In the genomic region with DNA sequence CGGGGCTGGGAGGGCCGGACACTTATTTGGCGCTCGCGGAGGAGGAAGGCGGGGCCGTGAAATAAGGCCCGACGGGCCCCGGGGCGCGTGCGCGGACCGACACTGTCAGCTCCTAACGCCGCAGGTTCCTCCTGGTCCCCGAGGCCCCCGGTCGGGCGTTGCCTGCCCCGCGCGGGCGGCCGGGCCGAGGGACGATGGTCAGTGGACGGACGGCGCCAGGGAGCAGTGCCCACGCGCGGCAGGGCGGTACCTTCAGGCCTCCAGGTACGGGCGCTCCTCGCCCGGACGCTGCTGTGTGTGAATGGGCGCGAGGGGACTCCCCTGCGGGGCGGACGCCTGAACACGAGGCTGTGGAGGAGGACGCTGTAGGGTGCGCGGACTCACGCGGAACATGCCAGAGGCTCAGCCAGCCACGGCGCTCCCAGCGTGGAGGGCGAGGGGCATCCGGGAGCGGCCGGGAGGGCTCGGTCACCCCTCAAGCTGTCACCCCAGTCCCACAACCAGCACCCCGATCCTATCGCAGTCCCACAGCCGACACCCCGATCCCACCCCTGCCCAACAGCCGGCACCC, we compare ENCODE assay signal across 8 cellular contexts. TPM values are rescaled to one million over a fixed set of nuclear protein-coding genes. Genes with fewer than 3 reads are reported as not detected.
A peak's percentile ranks its signal among the peaks of the same experiment; 100 is the strongest.
DNase-seq lines count a peak whose midpoint lies in the region; ATAC-seq, FAIRE-seq and TF ChIP-seq lines count a peak whose summit lies in the region.

No MANE protein-coding gene starts in this region.

- 0 out of 2 replicates have a peak, but pooled peaks cover 3% of the 10 kb centered on the region for H3K4me1 ChIP-seq in ES-I3 (ENCODE audit: insufficient read depth, low read length)
- H3K4me1 ChIP-seq in foreskin keratinocyte, result peaks cover 5% of the 10 kb centered on the region
- peaks cover 15% of the 10 kb centered on the region for H3K4me1 ChIP-seq in neuron (ENCODE audit: insufficient read depth, low read length)

- peak overlapping the region; percentile 83 for H3K4me3 ChIP-seq in neuron (ENCODE audit: low read length)

- H3K9ac ChIP-seq in ES-I3 (ENCODE audit: low read depth, low read length), result peak overlapping the region; percentile 96

- ATAC-seq in foreskin keratinocyte, result peak; percentile 78

- H3K27me3 ChIP-seq in foreskin keratinocyte (no peaks in the 10 kb centered on the region), neuron (ENCODE audit: insufficient read depth, low read length) (no peaks in the 10 kb centered on the region)

- H3K36me3 ChIP-seq in ES-I3 (ENCODE audit: insufficient read depth, low read length) (no peaks in the 10 kb centered on the region), neuron (ENCODE audit: insufficient read depth, low read length) (peaks cover 2% of the 10 kb centered on the region)

- TF ChIP-seq POLR2A in H54 (IDR thresholded peaks at IDR 0.05; ENCODE audit: low read depth, low read length), result peak; percentile 87

- FAIRE-seq in H54 (lab: Jason Lieb, UNC), result no peak

- no peak for TF ChIP-seq CTCF in foreskin keratinocyte (conservative IDR thresholded peaks at IDR 0.05)

- peak overlapping the region; percentile 50 for H2AFZ ChIP-seq in neuron (ENCODE audit: low read depth, low read length)

- H3K9me3 ChIP-seq in ES-I3 (ENCODE audit: control insufficient read depth, insufficient read depth, low read length) (no peaks in the 10 kb centered on the region), neuron (ENCODE audit: low read length) (no peaks in the 10 kb centered on the region)

- DNase-seq in H54 (ENCODE audit: insufficient read length, low spot score), result peak; percentile 99
- DNase-seq in LoVo (ENCODE audit: low spot score), result peak; percentile 95
- DNase-seq in SIG-M5 (lab: John Stamatoyannopoulos, UW), result peak; percentile 71
- peak; percentile 90 for DNase-seq in activated gamma-delta T cell treated with anti-CD3 and anti-CD28 coated beads, Interleukin-2, amount 50 U/mL, for 16 hours (ENCODE audit: low read depth)
- DNase-seq in foreskin keratinocyte, result peak; percentile 68 to 87
- DNase-seq in stromal cell of bone marrow (ENCODE audit: low read depth), result peak; percentile 81

- peak overlapping the region; percentile 42 for H3K27ac ChIP-seq in foreskin keratinocyte

RNA-seq across cellular contexts. Expression of a gene that starts 0.3 kb away (rescaled TPM):
- total RNA-seq in foreskin keratinocyte, result 10.3 and 11.2 TPM in 2 replicates
- polyA plus RNA-seq in foreskin keratinocyte, result 6.9 and 7.2 TPM in 2 replicates

RNA-seq across cellular contexts. Expression of a gene that starts 26.0 kb away (rescaled TPM):
- 2.0 and 9.6 TPM in 2 replicates for total RNA-seq in foreskin keratinocyte
- 2.4 and 11.2 TPM in 2 replicates for polyA plus RNA-seq in foreskin keratinocyte

RNA-seq across cellular contexts. Expression of a gene that starts 30.9 kb away (rescaled TPM):
- 17.6 and 20.7 TPM in 2 replicates for total RNA-seq in foreskin keratinocyte
- polyA plus RNA-seq in foreskin keratinocyte, result 14.2 and 15.5 TPM in 2 replicates

RNA-seq across cellular contexts. Expression of a gene that starts 53.2 kb away (rescaled TPM):
- 65.5 and 84.8 TPM in 2 replicates for total RNA-seq in foreskin keratinocyte
- polyA plus RNA-seq in foreskin keratinocyte, result 13.0 and 13.6 TPM in 2 replicates

Comparison
In these comparisons a context has a peak if more than half of its experiments do, and no peak if none do; other contexts are left out.
1. Peak in every context shown above with its lines: DNase-seq, ATAC-seq, H3K4me3 ChIP-seq and H3K27ac ChIP-seq.